9 cellular contexts compared by ENCODE assay signal in the genomic region with DNA sequence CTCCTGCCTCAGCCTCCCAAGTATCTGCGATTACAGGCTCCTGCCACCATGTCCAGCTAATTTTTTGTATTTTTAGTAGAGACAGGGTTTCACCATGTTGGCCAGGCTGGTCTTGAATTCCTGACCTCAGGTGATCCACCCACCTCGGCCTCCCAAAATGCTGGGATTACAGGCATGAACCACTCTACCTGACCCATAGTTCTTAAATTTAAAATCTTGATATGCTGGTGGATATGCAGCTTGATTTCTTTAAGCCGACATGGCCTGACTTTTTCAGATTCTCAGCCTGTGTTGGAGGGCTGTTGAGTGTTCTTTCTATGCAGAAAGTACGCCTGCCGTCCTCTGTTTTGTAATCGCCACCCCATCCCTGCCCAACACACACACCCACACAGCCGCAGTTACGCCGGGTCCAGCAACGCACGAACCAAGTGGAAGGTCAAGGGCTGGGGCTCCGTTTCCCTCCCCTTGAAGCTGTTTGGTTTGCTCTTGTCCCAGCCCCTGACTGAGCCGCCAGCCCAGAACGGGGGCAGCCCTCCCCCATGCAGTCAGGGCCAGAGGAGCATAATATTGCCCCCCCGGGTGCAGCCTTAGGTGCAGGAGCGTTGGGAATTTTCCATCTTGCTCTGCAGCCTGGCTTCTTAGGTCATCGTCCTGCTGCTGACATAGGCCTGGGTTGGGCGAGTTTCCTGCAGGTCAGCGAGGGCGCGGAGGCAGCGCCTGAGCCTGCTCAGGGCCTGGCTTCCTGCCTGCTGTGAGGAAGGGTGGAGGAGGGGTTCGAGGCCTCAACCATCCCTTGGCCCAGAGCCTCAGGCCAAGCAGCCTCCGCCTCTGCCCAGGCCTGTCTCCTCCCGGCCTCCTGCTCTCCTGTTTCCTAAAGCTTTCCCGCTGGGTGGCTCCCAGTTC. TPM values are rescaled to one million over a fixed set of nuclear protein-coding genes. Genes with fewer than 3 reads are reported as not detected.
DNase-seq lines count a peak whose midpoint lies in the region; ATAC-seq and TF ChIP-seq lines count a peak whose summit lies in the region.
"Had no signal": no experiment of that assay in that cellular context is flagged by ENCODE, and none has a peak within 500 bp of the region (broad histone marks: within the 10 kb centered on the region; RNA-seq: fewer than 3 reads in every experiment).

No MANE protein-coding gene starts in this region.

- H3K27ac ChIP-seq in body of pancreas (peak overlapping the region; percentile 82 to 92 (median 88)), iPS DF 6.9 (ENCODE audit: low read length) (no peak overlapping the region)
- H3K27ac ChIP-seq in effector memory CD4-positive, alpha-beta T cell (ENCODE audit: insufficient read depth, low read length, poor library complexity, severe bottlenecking): no peak overlapping the region
- H3K27ac ChIP-seq: KMS-11 had no signal

- no peak overlapping the region for H3K4me3 ChIP-seq in body of pancreas
- H3K4me3 ChIP-seq in iPS DF 6.9 (ENCODE audit: low read length): no peak overlapping the region
- H3K4me3 ChIP-seq in effector memory CD4-positive, alpha-beta T cell (ENCODE audit: insufficient read depth, low read depth, low read length, poor library complexity, severe bottlenecking): no peak overlapping the region

- intact Hi-C loops in body of pancreas (cut with DNase I) (no loop called here), sciatic nerve (cut with DNase I) (loop anchor here (5.0 kb wide), 1 partner anchor 66 kb away; a partner anchor contains a TSS)

- ATAC-seq in body of pancreas: peak; percentile 62
- peak; percentile 92 for ATAC-seq in sciatic nerve
- ATAC-seq in GM18907 (IDR thresholded peaks at IDR 0.05; ENCODE audit: unreplicated experiment): no peak

- TF ChIP-seq CTCF in body of pancreas (IDR thresholded peaks at IDR 0.05) (no peak), GM20000 (IDR thresholded peaks at IDR 0.05; ENCODE audit: extremely low read depth, missing control alignments) (no peak)

- TF ChIP-seq POLR2A in body of pancreas (IDR thresholded peaks at IDR 0.05): peak in 1 of 3 donors; percentile 39

- WGBS in body of pancreas, 2 donors: 28 to 53% methylated on average over 16 to 26 of the region's 26 CpGs
- WGBS in iPS DF 6.9 (ENCODE audit: insufficient coverage, insufficient read length): no CpG with 5 or more reads among the region's 26 CpGs

- no peaks in the 10 kb centered on the region for H3K36me3 ChIP-seq in body of pancreas (replicated peaks in 1 of 2; ENCODE audit: insufficient read depth in 1 of 2, low read depth in 2 of 2)
- no peaks in the 10 kb centered on the region for H3K36me3 ChIP-seq in iPS DF 6.9 (ENCODE audit: control insufficient read depth, insufficient read depth, low read length)
- no peaks in the 10 kb centered on the region for H3K36me3 ChIP-seq in effector memory CD4-positive, alpha-beta T cell (ENCODE audit: control insufficient read depth, insufficient read depth, low read length)

- H3K27me3 ChIP-seq in body of pancreas (no peaks in the 10 kb centered on the region), iPS DF 6.9 (ENCODE audit: control insufficient read depth, insufficient read depth, low read length) (no peaks in the 10 kb centered on the region)
- no peaks in the 10 kb centered on the region for H3K27me3 ChIP-seq in effector memory CD4-positive, alpha-beta T cell (replicated peaks; ENCODE audit: control insufficient read depth, insufficient read depth, low read length, poor library complexity, severe bottlenecking)

- H3K4me1 ChIP-seq in body of pancreas: peaks cover 74% of the 10 kb centered on the region
- peaks cover 9% of the 10 kb centered on the region for H3K4me1 ChIP-seq in iPS DF 6.9 (ENCODE audit: control insufficient read depth, insufficient read depth, low read length)
- H3K4me1 ChIP-seq in effector memory CD4-positive, alpha-beta T cell (ENCODE audit: control insufficient read depth, insufficient read depth, low read length, poor library complexity, severe bottlenecking): peaks cover 20% of the 10 kb centered on the region

- peak; percentile 74 for DNase-seq in HuH-7.5 (ENCODE audit: low spot score)
- peak; percentile 81 to 95 (median 91) for DNase-seq in body of pancreas
- peak; percentile 39 for DNase-seq in iPS DF 6.9 (ENCODE audit: low read depth, low spot score)
- DNase-seq in sciatic nerve (ENCODE audit: low spot score): peak; percentile 97
- no peak for DNase-seq in GM20000 (ENCODE audit: low spot score)
- DNase-seq in NCI-H1930 (lab: John Stamatoyannopoulos, UW): no peak
- DNase-seq in effector memory CD4-positive, alpha-beta T cell: no peak

- no peaks in the 10 kb centered on the region for H3K9me3 ChIP-seq in body of pancreas
- no peaks in the 10 kb centered on the region for H3K9me3 ChIP-seq in iPS DF 6.9 (ENCODE audit: control insufficient read depth, insufficient read depth, low read length)
- H3K9me3 ChIP-seq in effector memory CD4-positive, alpha-beta T cell (ENCODE audit: control insufficient read depth, low read length): no peaks in the 10 kb centered on the region

RNA-seq across cellular contexts. Expression of a gene that starts 44.2 kb away (rescaled TPM):
- total RNA-seq in body of pancreas (10 to 100 TPM; 39.6 to 43.1 TPM), sciatic nerve (103 TPM)

Comparison
In these comparisons a context has a peak if more than half of its experiments do, and no peak if none do; other contexts are left out.
1. DNase-seq: peak in HuH-7.5 (single experiment), body of pancreas (4 of 4), iPS DF 6.9 (single experiment) and sciatic nerve (single experiment); none in GM20000 (single experiment), NCI-H1930 (0 of 2) and effector memory CD4-positive, alpha-beta T cell (0 of 3).
2. H3K27ac ChIP-seq: peak in body of pancreas (4 of 4); none in iPS DF 6.9 (single experiment) and effector memory CD4-positive, alpha-beta T cell (single experiment).